In genomic region chr16:84699147-84699711, GRCh38 we compare ENCODE assay signal across 8 cellular contexts. TPM values are rescaled to one million over a fixed set of nuclear protein-coding genes. Genes with fewer than 3 reads are reported as not detected.
DNase-seq lines count a peak whose midpoint lies in the region; ATAC-seq and TF ChIP-seq lines count a peak whose summit lies in the region.

No MANE protein-coding gene starts in this region.

- H3K4me3 Mint-ChIP-seq in GM23338: peak overlapping the region; percentile 99

- peaks cover 36% of the 10 kb centered on the region for H4K20me1 ChIP-seq in GM23338 (replicated peaks; ENCODE audit: insufficient read depth)

- no peak for ATAC-seq in GM23338
- ATAC-seq in gastroesophageal sphincter: no peak
- no peak for ATAC-seq in HG02970 (IDR thresholded peaks at IDR 0.05; ENCODE audit: low FRiP score, unreplicated experiment)
- ATAC-seq in HG03196 (IDR thresholded peaks at IDR 0.05; ENCODE audit: unreplicated experiment): no peak

- H3K27ac ChIP-seq in GM23338 (ENCODE audit: low read depth) (peak overlapping the region; percentile 91), VCaP (peak overlapping the region; percentile 81), gastroesophageal sphincter (peak overlapping the region in 3 of 4 donors; percentile 84 to 92 (median 84)), sigmoid colon (peak overlapping the region; percentile 82 to 96 (median 92))

- TF ChIP-seq CTCF in BE2C (IDR thresholded peaks at IDR 0.05; ENCODE audit: low read depth, low read length) (no peak), GM23338 (conservative IDR thresholded peaks at IDR 0.05; ENCODE audit: low read depth in 2 of 2) (no peak), VCaP (conservative IDR thresholded peaks at IDR 0.05) (no peak), gastroesophageal sphincter (IDR thresholded peaks at IDR 0.05) (no peak), sigmoid colon (IDR thresholded peaks at IDR 0.05) (no peak)

- peaks cover 2% of the 10 kb centered on the region; the same call in 2 of the 3 replicates for H3K36me3 Mint-ChIP-seq in GM23338 (ENCODE audit: low read depth)

- H3K4me1 ChIP-seq in BE2C (no peaks in the 10 kb centered on the region), GM23338 (ENCODE audit: insufficient read depth) (peaks cover 37% of the 10 kb centered on the region), gastroesophageal sphincter (peaks cover 0 to 42% (median 10%) of the 10 kb centered on the region in 3 donors), sigmoid colon (peaks cover 0 to 36% (median 28%) of the 10 kb centered on the region in 4 donors)

- DNase-seq in BE2C: peak; percentile 31
- no peak for DNase-seq in GM23338 (ENCODE audit: low spot score)
- peak; percentile 34 for DNase-seq in sigmoid colon
- no peak for DNase-seq in germinal center (ENCODE audit: low spot score)

- H2AFZ ChIP-seq in GM23338: peak overlapping the region; percentile 94

- peaks cover 41% of the 10 kb centered on the region for H3K79me2 ChIP-seq in GM23338 (replicated peaks; ENCODE audit: insufficient read depth)

- WGBS in gastroesophageal sphincter (ENCODE audit: low coverage in 1 of 2), 2 donors: 52 to 53% methylated on average over 5 to 10 of the region's 29 CpGs
- 16 to 24% methylated on average over 29 of the region's 29 CpGs for WGBS in sigmoid colon, 2 donors

- H3K4me2 ChIP-seq in GM23338: peak overlapping the region; percentile 95

- no peaks in the 10 kb centered on the region for H3K27me3 ChIP-seq in BE2C
- H3K27me3 ChIP-seq in GM23338 (ENCODE audit: insufficient read depth): no peaks in the 10 kb centered on the region
- H3K27me3 ChIP-seq in gastroesophageal sphincter: no peaks in the 10 kb centered on the region
- H3K27me3 ChIP-seq in sigmoid colon: no peaks in the 10 kb centered on the region

- H3K9me3 ChIP-seq in BE2C: no peaks in the 10 kb centered on the region
- no peaks in the 10 kb centered on the region for H3K9me3 ChIP-seq in gastroesophageal sphincter
- no peaks in the 10 kb centered on the region for H3K9me3 ChIP-seq in sigmoid colon

- H3K27me3 Mint-ChIP-seq in GM23338 (ENCODE audit: insufficient read depth, low read depth, poor library complexity): peaks cover 12% of the 10 kb centered on the region

- no peaks in the 10 kb centered on the region for H3F3A ChIP-seq in GM23338 (replicated peaks; ENCODE audit: low read depth)

- TF ChIP-seq EP300 in gastroesophageal sphincter (IDR thresholded peaks at IDR 0.05): no peak
- TF ChIP-seq EP300 in sigmoid colon (IDR thresholded peaks at IDR 0.05): no peak

- H3K36me3 ChIP-seq in BE2C (no peaks in the 10 kb centered on the region), GM23338 (ENCODE audit: insufficient read depth) (no peaks in the 10 kb centered on the region), gastroesophageal sphincter (no peaks in the 10 kb centered on the region), sigmoid colon (no peaks in the 10 kb centered on the region)

- H3K27ac Mint-ChIP-seq in GM23338: peak overlapping the region; percentile 92

- TF ChIP-seq POLR2A in gastroesophageal sphincter (IDR thresholded peaks at IDR 0.05) (no peak), sigmoid colon (IDR thresholded peaks at IDR 0.05) (no peak)

- peaks cover 25% of the 10 kb centered on the region for H3K4me1 Mint-ChIP-seq in GM23338

- no peaks in the 10 kb centered on the region; the same call in 2 of the 3 replicates for H3K9me3 Mint-ChIP-seq in GM23338

- peak overlapping the region; percentile 73 for H3K4me3 ChIP-seq in BE2C (ENCODE audit: low read depth, low read length)
- H3K4me3 ChIP-seq in GM23338: peak overlapping the region; percentile 67
- H3K4me3 ChIP-seq in gastroesophageal sphincter: peak overlapping the region; percentile 78 to 86
- H3K4me3 ChIP-seq in sigmoid colon: peak overlapping the region; percentile 90 to 100 (median 99)

- intact Hi-C loops in sigmoid colon (cut with DNase I): no loop called here

- H3K9me2 ChIP-seq in GM23338 (ENCODE audit: insufficient read depth): peaks cover 5% of the 10 kb centered on the region; the same call in 1 of the 2 replicates

TF ChIP-seq in GM23338, 12 proteins besides CTCF, POLR2A, EP300 and RAD21 (continues in another document):
- TF ChIP-seq ZNF114 (CRISPR knock-in tag; IDR thresholded peaks at IDR 0.05) (no peak), EZH2phosphoT487 (IDR thresholded peaks at IDR 0.05; ENCODE audit: unreplicated experiment) (no peak), REST (IDR thresholded peaks at IDR 0.05; ENCODE audit: unreplicated experiment) (no peak), POLR2AphosphoS5 (IDR thresholded peaks at IDR 0.05; ENCODE audit: low read depth) (no peak), JUNB (IDR thresholded peaks at IDR 0.05; ENCODE audit: unreplicated experiment) (no peak), ETS1 (IDR thresholded peaks at IDR 0.05) (no peak)

RNA-seq across cellular contexts. Expression of gene USP10, which starts 0.6 kb away (rescaled TPM):
- polyA plus RNA-seq in BE2C (2012; ENCODE audit: insufficient read depth, insufficient read length, low read depth): 184 TPM
- 144 and 158 TPM in 2 replicates for total RNA-seq in GM23338 (2014; rRNA removed; shearing (Covaris generic))
- polyA plus RNA-seq in GM23338 (2016; fragmentation: Nextera tagmentation; extraction: Ambion mirVana): 186 and 194 TPM in 2 replicates
- 10 to 100 TPM; 49.1 to 70.2 (median 60.0) TPM for total RNA-seq in gastroesophageal sphincter
- 10 to 100 TPM; 43.9 to 64.3 (median 53.1) TPM for total RNA-seq in sigmoid colon
- 10 to 100 TPM; 17.1 to 36.7 (median 31.2) TPM for polyA plus RNA-seq in sigmoid colon

RNA-seq across cellular contexts. Expression of gene KLHL36, which starts 50.9 kb away (rescaled TPM):
- 11.8 TPM for polyA plus RNA-seq in BE2C (2012; ENCODE audit: insufficient read depth, insufficient read length, low read depth)
- 54.6 and 70.4 TPM in 2 replicates for total RNA-seq in GM23338 (2014; rRNA removed; shearing (Covaris generic))
- polyA plus RNA-seq in GM23338 (2016; fragmentation: Nextera tagmentation; extraction: Ambion mirVana) (13.4 and 15.5 TPM in 2 replicates), sigmoid colon (10 to 100 TPM; 14.4 to 30.6 (median 15.0) TPM)
- total RNA-seq in gastroesophageal sphincter (100 to 1,000 TPM in 1 of 4 donors, 10 to 100 TPM in 3; 70.5 to 114 (median 80.5) TPM), sigmoid colon (10 to 100 TPM; 40.0 to 45.9 (median 43.3) TPM)

Comparison
In these comparisons a context has a peak if more than half of its experiments do, and no peak if none do; other contexts are left out.
1. DNase-seq: peak in BE2C (single experiment) and sigmoid colon (single experiment); none in GM23338 (single experiment) and germinal center (single experiment).
2. Peak in every context shown above with its lines, with median percentiles within 50 percentile points of each other: H3K4me3 ChIP-seq and H3K27ac ChIP-seq.